In genomic region chr2:73210696-73211095, GRCh38 we compare ENCODE assay signal across 38 cellular contexts. TPM values are rescaled to one million over a fixed set of nuclear protein-coding genes. Genes with fewer than 3 reads are reported as not detected.
"Had no signal": no experiment of that assay in that cellular context is flagged by ENCODE, and none has a peak within 500 bp of the region (broad histone marks: within the 10 kb centered on the region; RNA-seq: fewer than 3 reads in every experiment).

No MANE protein-coding gene starts in this region.

- H3K9me3 ChIP-seq: adrenal gland, body of pancreas, breast epithelium had no signal

- FAIRE-seq: astrocyte, TTC549 had no signal

- ATAC-seq: activated CD8-positive, alpha-beta T cell treated with anti-CD3 and anti-CD28 coated beads for 36 hours; activated naive CD4-positive, alpha-beta T cell treated with anti-CD3 and anti-CD28 coated beads, Interleukin-2, amount 50 U/mL, for 72 hours; activated T-cell treated with anti-CD3 and anti-CD28 coated beads, Interleukin-2, amount 50 U/mL, for 4 hours; activated T-cell treated with anti-CD3 and anti-CD28 coated beads, Interleukin-2, amount 50 U/mL, for 72 hours; activated T-helper 17 cell treated with anti-CD3 and anti-CD28 coated beads, Interleukin-2, amount 50 U/mL, for 72 hours; body of pancreas had no signal

- DNase-seq: activated B cell treated with CpG ODN at 0.5 μM for 24 hours; activated CD4-positive, alpha-beta memory T cell treated with anti-CD3 and anti-CD28 coated beads for 36 hours; activated CD4-positive, alpha-beta T cell treated with anti-CD3 and anti-CD28 coated beads for 4 hours; activated CD4-positive, alpha-beta T cell treated with anti-CD3 and anti-CD28 coated beads, Interleukin-2, amount 10 ng/mL, durations not matched to agents 24 days and 14 days; activated CD4-positive, alpha-beta T cell treated with anti-CD3 and anti-CD28 coated beads, Interleukin-2, amount 50 U/mL, for 1 hour; activated CD4-positive, alpha-beta T cell treated with anti-CD3 and anti-CD28 coated beads, Interleukin-2, amount 50 U/mL, for 4 hours; activated CD4-positive, CD25-positive, alpha-beta regulatory T cell treated with anti-CD3 and anti-CD28 coated beads, Interleukin-2, amount 50 U/mL, for 72 hours; activated CD8-positive, alpha-beta memory T cell treated with anti-CD3 and anti-CD28 coated beads, Interleukin-2, amount 50 U/mL, for 4 hours; activated CD8-positive, alpha-beta T cell treated with anti-CD3 and anti-CD28 coated beads for 36 hours; activated effector memory CD4-positive, alpha-beta T cell treated with anti-CD3 and anti-CD28 coated beads, Interleukin-2, amount 50 U/mL, for 16 hours; activated gamma-delta T cell treated with Interleukin-2 at 50 U/mL for 16 hours; activated naive CD4-positive, alpha-beta T cell; activated naive CD4-positive, alpha-beta T cell treated with anti-CD3 and anti-CD28 coated beads for 36 hours; activated naive CD4-positive, alpha-beta T cell treated with anti-CD3 and anti-CD28 coated beads, Interleukin-2, amount 50 U/mL, for 16 hours; activated naive CD8-positive, alpha-beta T cell treated with anti-CD3 and anti-CD28 coated beads for 36 hours; activated T-cell treated with anti-CD3 and anti-CD28 coated beads for 4 hours; activated T-cell treated with anti-CD3 and anti-CD28 coated beads, Interleukin-2, amount 50 U/mL, for 1 hour; activated T-cell treated with anti-CD3 and anti-CD28 coated beads, Interleukin-2, amount 50 U/mL, for 4 hours; activated T-cell treated with anti-CD3 and anti-CD28 coated beads, Interleukin-2, amount 50 U/mL, for 72 hours; adrenal gland; amniotic stem cell; aorta; body of pancreas; brain microvascular endothelial cell; central memory CD4-positive, alpha-beta T cell; T-helper 1 cell; T-helper 2 cell; T-helper 9 cell had no signal

- H3K36me3 ChIP-seq: adrenal gland, brain microvascular endothelial cell, breast epithelium had no signal

- H3K4me3 ChIP-seq: adrenal gland, body of pancreas, breast epithelium had no signal

- H3K4me1 ChIP-seq: breast epithelium had no signal

- H3K27ac ChIP-seq: adrenal gland, body of pancreas, brain microvascular endothelial cell, breast epithelium, VCaP had no signal

- H3K27me3 ChIP-seq: adrenal gland, body of pancreas, brain microvascular endothelial cell had no signal

RNA-seq across cellular contexts. Expression of gene NOTO, which starts 8.3 kb away (rescaled TPM):
- total RNA-seq: activated B cell treated with CpG ODN at 0.5 μM for 24 hours; activated CD4-positive, alpha-beta memory T cell treated with anti-CD3 and anti-CD28 coated beads for 36 hours; activated CD4-positive, alpha-beta T cell treated with anti-CD3 and anti-CD28 coated beads, Interleukin-2, amount 10 ng/mL, durations not matched to agents 24 days and 14 days; activated CD8-positive, alpha-beta memory T cell treated with anti-CD3 and anti-CD28 coated beads for 36 hours; activated CD8-positive, alpha-beta T cell treated with anti-CD3 and anti-CD28 coated beads for 36 hours; activated naive CD4-positive, alpha-beta T cell treated with anti-CD3 and anti-CD28 coated beads for 36 hours; activated naive CD4-positive, alpha-beta T cell treated with anti-CD3 and anti-CD28 coated beads, Interleukin-2, amount 50 U/mL, for 72 hours; activated naive CD8-positive, alpha-beta T cell treated with anti-CD3 and anti-CD28 coated beads for 36 hours; activated T-cell treated with anti-CD3 and anti-CD28 coated beads, Interleukin-2, amount 50 U/mL, for 4 hours; activated T-cell treated with anti-CD3 and anti-CD28 coated beads, Interleukin-2, amount 50 U/mL, for 72 hours; activated T-helper 1 cell treated with anti-CD3 and anti-CD28 coated beads, Interleukin-12 subunit alpha, Interleukin-12 subunit beta, Interleukin-2, Interleukin-4 antibody, amounts not matched to agents 30 ng/mL and 10 ng/mL and 1 ng/mL, durations not matched to agents 14 hours and 24 hours and 36 hours; activated T-helper 17 cell treated with anti-CD3 and anti-CD28 coated beads, Interleukin-2, amount 50 U/mL, for 72 hours; adrenal gland; aorta; astrocyte; body of pancreas; breast epithelium; cardiac septum; cerebellum had no signal
- polyA plus RNA-seq: aorta had no signal
